Comparison of ENCODE assay signal across 30 cellular contexts in the genomic region with DNA sequence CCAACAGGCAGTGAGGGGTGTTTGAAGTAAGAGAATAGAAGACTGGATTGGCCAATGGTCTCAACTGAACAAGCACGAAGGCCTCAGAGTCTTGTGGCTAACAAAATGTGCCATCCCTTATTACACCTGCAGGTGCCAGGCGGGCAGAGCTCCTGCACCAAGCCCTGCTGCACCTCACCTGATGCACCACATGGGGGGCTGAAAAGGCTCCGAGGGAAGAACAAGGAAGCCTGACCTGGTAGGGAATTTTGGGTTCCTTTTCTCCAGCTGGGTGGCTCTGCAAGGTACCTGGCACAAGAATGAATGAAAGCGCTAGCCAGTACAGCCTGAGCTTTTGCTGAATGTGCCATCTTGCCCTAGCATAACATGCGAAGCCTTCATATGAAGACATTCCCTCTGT. TPM values are rescaled to one million over a fixed set of nuclear protein-coding genes. Genes with fewer than 3 reads are reported as not detected.
DNase-seq lines count a peak whose midpoint lies in the region; ATAC-seq, FAIRE-seq and TF ChIP-seq lines count a peak whose summit lies in the region.
"Had no signal": no experiment of that assay in that cellular context is flagged by ENCODE, and none has a peak within 500 bp of the region (broad histone marks: within the 10 kb centered on the region; RNA-seq: fewer than 3 reads in every experiment).

No MANE protein-coding gene starts in this region.

- no peak for TF ChIP-seq EP300 in A549 (IDR thresholded peaks at IDR 0.05)
- TF ChIP-seq EP300 in suprapubic skin (IDR thresholded peaks at IDR 0.05): no peak

- H2BK20ac ChIP-seq in H9 (ENCODE audit: low read depth, low read length, poor library complexity, severe bottlenecking): no peak overlapping the region

- DNase-seq in A549 (ENCODE audit: low read depth in 1 of 2, low spot score in 1 of 2) (peak; percentile 2 to 27), H9 (peak; percentile 53), WTC11 (ENCODE audit: low spot score) (peak; percentile 61), iPS DF 6.9 (ENCODE audit: low read depth, low spot score) (peak; percentile 18), suprapubic skin (ENCODE audit: low spot score in 2 of 2) (no peak), T-helper 2 cell (no peak), head of caudate nucleus (no peak)
- DNase-seq: activated CD4-positive, alpha-beta memory T cell treated with anti-CD3 and anti-CD28 coated beads for 36 hours; activated CD4-positive, CD25-positive, alpha-beta regulatory T cell; activated gamma-delta T cell; brain microvascular endothelial cell; effector memory CD4-positive, alpha-beta T cell; left ventricle myocardium inferior; NCI-H1092 treated with DMSO at 0.1 percent for 48 hours; NCI-H524 treated with DMSO at 0.1 percent for 48 hours; posterior cingulate gyrus; stimulated activated naive CD8-positive, alpha-beta T cell treated with anti-CD3 and anti-CD28 coated beads, Interleukin-15, amount 100 ng/mL, for 72 hours; T-helper 9 cell; transverse colon had no signal

- H3K36me3 Mint-ChIP-seq in H9 (ENCODE audit: insufficient read depth in 1 of 3, low read depth in 3 of 3) (no peaks in the 10 kb centered on the region), WTC11 (no peaks in the 10 kb centered on the region)
- H3K36me3 Mint-ChIP-seq: activated CD4-positive, alpha-beta memory T cell treated with anti-CD3 and anti-CD28 coated beads for 36 hours had no signal

- no peak overlapping the region for H3T11ph ChIP-seq in H9 (ENCODE audit: low read length)

- CTCF ChIA-PET in A549 (lab: Yijun Ruan, JAX) (no interaction called here), WTC11 (lab: Charles Lee) (interaction anchor here (0.7 to 3.0 kb wide), 11 partner anchors 11 to 200 kb away, joined by 3 to 24 read pairs (median 4); no protein-coding TSS in a partner anchor)

- H3K9ac ChIP-seq in H9 (ENCODE audit: extremely low read depth, insufficient read length, low read length): no peak overlapping the region
- H3K9ac ChIP-seq: BLaER1 had no signal

- H3K4me3 Mint-ChIP-seq in H9 (no peak overlapping the region), WTC11 (no peak overlapping the region)
- H3K4me3 Mint-ChIP-seq: activated CD4-positive, alpha-beta memory T cell treated with anti-CD3 and anti-CD28 coated beads for 36 hours; neural crest cell; stimulated activated naive CD8-positive, alpha-beta T cell treated with anti-CD3 and anti-CD28 coated beads, Interleukin-15, amount 100 ng/mL, for 72 hours had no signal

- H2BK5ac ChIP-seq in H9 (ENCODE audit: insufficient read length, low read length): no peak overlapping the region

- H3K4me1 ChIP-seq in A549 (no peaks in the 10 kb centered on the region), H9 (ENCODE audit: insufficient read depth, low read length) (no peaks in the 10 kb centered on the region), iPS DF 6.9 (ENCODE audit: control insufficient read depth, insufficient read depth, low read length) (no peaks in the 10 kb centered on the region), suprapubic skin (peaks cover 7% of the 10 kb centered on the region)
- H3K4me1 ChIP-seq: BLaER1, transverse colon had no signal

- H4K91ac ChIP-seq in H9 (ENCODE audit: insufficient read length, low read depth, low read length): no peak overlapping the region

- H3K9me3 Mint-ChIP-seq in H9: no peaks in the 10 kb centered on the region
- H3K9me3 Mint-ChIP-seq in WTC11: no peaks in the 10 kb centered on the region
- H3K9me3 Mint-ChIP-seq: activated CD4-positive, alpha-beta memory T cell treated with anti-CD3 and anti-CD28 coated beads for 36 hours; neural crest cell; stimulated activated naive CD8-positive, alpha-beta T cell treated with anti-CD3 and anti-CD28 coated beads, Interleukin-15, amount 100 ng/mL, for 72 hours had no signal

- no peak overlapping the region for H3K23ac ChIP-seq in H9 (ENCODE audit: insufficient read length, low read depth, low read length)

- no peaks in the 10 kb centered on the region for H3K79me1 ChIP-seq in H9 (ENCODE audit: insufficient read depth, low read depth, low read length, poor library complexity, severe bottlenecking)

- H3K56ac ChIP-seq in H9 (ENCODE audit: insufficient read length, low read depth, low read length): no peak overlapping the region

- no peak overlapping the region for H3K4ac ChIP-seq in H9 (ENCODE audit: low read depth, low read length)

- no peak overlapping the region for H2BK12ac ChIP-seq in H9 (ENCODE audit: insufficient read length, low read depth, low read length)

- H4K5ac ChIP-seq in H9 (ENCODE audit: insufficient read length, low read depth, low read length): no peak overlapping the region

- H3K27me3 Mint-ChIP-seq in H9 (ENCODE audit: low read depth): no peaks in the 10 kb centered on the region; the same call in none of the 2 replicates
- H3K27me3 Mint-ChIP-seq in WTC11 (ENCODE audit: low read depth): peaks cover 5% of the 10 kb centered on the region; the same call in 1 of the 2 replicates
- H3K27me3 Mint-ChIP-seq: activated CD4-positive, alpha-beta memory T cell treated with anti-CD3 and anti-CD28 coated beads for 36 hours had no signal

- POLR2A ChIA-PET in A549 (lab: Yijun Ruan, JAX): no interaction called here
- POLR2A ChIA-PET in WTC11 (lab: Charles Lee): no interaction called here

- no peak overlapping the region for H3K27ac Mint-ChIP-seq in H9
- H3K27ac Mint-ChIP-seq in WTC11: no peak overlapping the region
- H3K27ac Mint-ChIP-seq: activated CD4-positive, alpha-beta memory T cell treated with anti-CD3 and anti-CD28 coated beads for 36 hours; stimulated activated naive CD8-positive, alpha-beta T cell treated with anti-CD3 and anti-CD28 coated beads, Interleukin-15, amount 100 ng/mL, for 72 hours had no signal

- no peak for TF ChIP-seq POLR2A in A549 (IDR thresholded peaks at IDR 0.05; ENCODE audit: low read length)
- no peak for TF ChIP-seq POLR2A in suprapubic skin (IDR thresholded peaks at IDR 0.05)

- H3K79me2 ChIP-seq in H9 (ENCODE audit: insufficient read depth, low read length): no peaks in the 10 kb centered on the region

- H2BK15ac ChIP-seq in H9 (ENCODE audit: low read depth, low read length): no peak overlapping the region

- H3K4me1 Mint-ChIP-seq in H9 (no peaks in the 10 kb centered on the region), WTC11 (no peaks in the 10 kb centered on the region)
- H3K4me1 Mint-ChIP-seq: stimulated activated naive CD8-positive, alpha-beta T cell treated with anti-CD3 and anti-CD28 coated beads, Interleukin-15, amount 100 ng/mL, for 72 hours had no signal

- H4K8ac ChIP-seq in H9 (replicated peaks; ENCODE audit: insufficient read length, low read depth, low read length): no peak overlapping the region

- H4K20me1 ChIP-seq in H9 (ENCODE audit: control insufficient read depth, insufficient read depth, insufficient read length): no peaks in the 10 kb centered on the region
- H4K20me1 ChIP-seq: BLaER1 had no signal

- H3K14ac ChIP-seq in H9 (ENCODE audit: insufficient read depth, low read length): no peak overlapping the region

- H3K23me2 ChIP-seq in H9 (ENCODE audit: insufficient read length, low read depth, low read length, poor library complexity, severe bottlenecking): no peaks in the 10 kb centered on the region

- WGBS in A549 (ENCODE audit: missing lambda C conversion rate): 28% methylated on average over 5 of the region's 5 CpGs
- WGBS in H9 (ENCODE audit: extremely low coverage, insufficient read length, low lambda C conversion rate): no CpG with 5 or more reads among the region's 5 CpGs
- no CpG with 5 or more reads among the region's 5 CpGs for WGBS in iPS DF 6.9 (ENCODE audit: insufficient coverage, insufficient read length)
- WGBS in suprapubic skin: 86% methylated on average over 5 of the region's 5 CpGs

- H2AK5ac ChIP-seq in H9 (ENCODE audit: insufficient read length, low read length): peak overlapping the region; percentile 16

- no peaks in the 10 kb centered on the region for H3K9me3 ChIP-seq in A549
- no peaks in the 10 kb centered on the region for H3K9me3 ChIP-seq in H9 (ENCODE audit: control insufficient read depth, low read depth, low read length)
- no peaks in the 10 kb centered on the region for H3K9me3 ChIP-seq in iPS DF 6.9 (ENCODE audit: control insufficient read depth, insufficient read depth, low read length)
- no peaks in the 10 kb centered on the region for H3K9me3 ChIP-seq in suprapubic skin
- H3K9me3 ChIP-seq: BLaER1, left ventricle myocardium inferior, transverse colon had no signal

- ATAC-seq in A549 (peak; percentile 43 to 65; a peak in 4 of 6 replicates), WTC11 (peak; percentile 97), GM19328 (IDR thresholded peaks at IDR 0.05; ENCODE audit: unreplicated experiment) (no peak)
- ATAC-seq: sciatic nerve; stimulated activated naive CD8-positive, alpha-beta T cell treated with anti-CD3 and anti-CD28 coated beads, Interleukin-15, amount 100 ng/mL, for 72 hours had no signal

- no peak overlapping the region for H2AFZ ChIP-seq in H9 (ENCODE audit: low read length)

- TF ChIP-seq RAD21 in A549 (conservative IDR thresholded peaks at IDR 0.05 in 1 of 2, IDR thresholded peaks at IDR 0.05 in 1 of 2): no peak

- H3K36me3 ChIP-seq in iPS DF 6.9 (ENCODE audit: control insufficient read depth, insufficient read depth, low read length): no peaks in the 10 kb centered on the region
- no peaks in the 10 kb centered on the region for H3K36me3 ChIP-seq in suprapubic skin
- H3K36me3 ChIP-seq: BLaER1, brain microvascular endothelial cell, left ventricle myocardium inferior, transverse colon had no signal

- no peak overlapping the region for H3K27ac ChIP-seq in A549
- no peak overlapping the region for H3K27ac ChIP-seq in H9 (ENCODE audit: insufficient read length, low read depth, low read length)
- no peak overlapping the region for H3K27ac ChIP-seq in iPS DF 6.9 (ENCODE audit: low read length)
- H3K27ac ChIP-seq in suprapubic skin: no peak overlapping the region
- H3K27ac ChIP-seq: BLaER1, brain microvascular endothelial cell, left ventricle myocardium inferior, transverse colon had no signal

- H3K4me3 ChIP-seq in A549 (no peak overlapping the region), iPS DF 6.9 (ENCODE audit: low read length) (no peak overlapping the region), suprapubic skin (no peak overlapping the region)
- H3K4me3 ChIP-seq: BLaER1, left ventricle myocardium inferior, transverse colon had no signal

- TF ChIP-seq CTCF in A549 (IDR thresholded peaks at IDR 0.05) (no peak), H9 (conservative IDR thresholded peaks at IDR 0.05) (peak; percentile 55), WTC11 (IDR thresholded peaks at IDR 0.05) (peak; percentile 35; the same call in 1 of the 2 replicates), suprapubic skin (IDR thresholded peaks at IDR 0.05) (peak in 1 of 2 donors; percentile 39)

- no peak overlapping the region for H2BK120ac ChIP-seq in H9 (ENCODE audit: low read depth, low read length, poor library complexity, severe bottlenecking)

- no peaks in the 10 kb centered on the region for H3K27me3 ChIP-seq in H9 (ENCODE audit: insufficient read depth, low read length)
- H3K27me3 ChIP-seq in iPS DF 6.9 (ENCODE audit: control insufficient read depth, insufficient read depth, low read length): no peaks in the 10 kb centered on the region
- no peaks in the 10 kb centered on the region for H3K27me3 ChIP-seq in suprapubic skin
- H3K27me3 ChIP-seq: BLaER1, brain microvascular endothelial cell, transverse colon had no signal

- FAIRE-seq in A549 (lab: Jason Lieb, UNC): no peak
- FAIRE-seq: colon, D721Med, G401.6 had no signal

- H3K18ac ChIP-seq in H9 (ENCODE audit: insufficient read length, low read depth, low read length): no peak overlapping the region

- intact Hi-C loops in head of caudate nucleus (cut with DNase I): no loop called here

- no peak overlapping the region for H3K4me2 ChIP-seq in A549
- H3K4me2 ChIP-seq in H9 (ENCODE audit: insufficient read depth, insufficient read length, low read length): no peak overlapping the region
- H3K4me2 ChIP-seq: BLaER1 had no signal

RNA-seq across cellular contexts. Expression of a gene that starts 9.7 kb away (rescaled TPM):
- polyA plus RNA-seq in A549 (2011; rRNA removed): not detected in 2 replicates
- not detected in 2 replicates for polyA plus RNA-seq in A549 (2012; cell fraction: cytosol; rRNA removed)
- polyA plus RNA-seq in A549 (2012; cell fraction: nucleus; rRNA removed): not detected in 2 replicates
- polyA plus RNA-seq in A549 (2017; fragmentation: RNase III; extraction: RNeasy Plus Mini Kit Qiagen cat#74134 plus additional on column Dnase treatment): not detected in 3 replicates
- not detected in 2 replicates for polyA minus RNA-seq in A549 (2011; rRNA and poly(A)+ RNA removed)
- total RNA-seq in H9 (2021): not detected in 2 replicates
- not detected in 3 replicates for total RNA-seq in WTC11 (2021)
- 10 to 100 TPM in 1 of 4 donors, 1 to 10 TPM in 3; 2.9 to 20.1 (median 5.6) TPM for total RNA-seq in suprapubic skin
- total RNA-seq: A673; activated CD4-positive, alpha-beta memory T cell treated with anti-CD3 and anti-CD28 coated beads for 36 hours; glomerular endothelial cell; left ventricle myocardium inferior; mononuclear cell; neural crest cell; sciatic nerve had no signal
- polyA plus RNA-seq: adipose tissue had no signal

Comparison
In these comparisons a context has a peak if more than half of its experiments do, and no peak if none do; other contexts are left out.
1. DNase-seq: peak in A549 (2 of 2), H9 (single experiment), WTC11 (single experiment) and iPS DF 6.9 (single experiment); none in suprapubic skin (0 of 2), T-helper 2 cell (0 of 5) and head of caudate nucleus (0 of 42).